In genomic region chr1:87953732-87954344, GRCh38 we compare ENCODE assay signal across 8 cellular contexts.
A peak's percentile ranks its signal among the peaks of the same experiment; 100 is the strongest.
DNase-seq lines count a peak whose midpoint lies in the region; ATAC-seq and TF ChIP-seq lines count a peak whose summit lies in the region.

No MANE protein-coding gene starts in this region.

- peaks cover 19% of the 10 kb centered on the region for H3K27me3 Mint-ChIP-seq in activated CD4-positive, alpha-beta memory T cell treated with anti-CD3 and anti-CD28 coated beads for 36 hours
- H3K27me3 Mint-ChIP-seq in mesothelial cell of epicardium (ENCODE audit: low read depth) = no peaks in the 10 kb centered on the region

- POLR2A ChIA-PET in activated CD4-positive, alpha-beta memory T cell treated with anti-CD3 and anti-CD28 coated beads for 36 hours (lab: Charles Lee) = no interaction called here

- H3K9me3 Mint-ChIP-seq in activated CD4-positive, alpha-beta memory T cell treated with anti-CD3 and anti-CD28 coated beads for 36 hours = no peaks in the 10 kb centered on the region
- H3K9me3 Mint-ChIP-seq in mesothelial cell of epicardium = no peaks in the 10 kb centered on the region

- DNase-seq in AG09319 (ENCODE audit: extremely low read depth, low read depth) = peak; percentile 28
- peak; percentile 73 for DNase-seq in NCI-H69 (lab: John Stamatoyannopoulos, UW)
- peak; percentile 62 for DNase-seq in activated CD4-positive, alpha-beta memory T cell treated with anti-CD3 and anti-CD28 coated beads for 36 hours
- peak; percentile 41 for DNase-seq in effector CD8-positive, alpha-beta T cell (lab: John Stamatoyannopoulos, UW)
- DNase-seq in mesothelial cell of epicardium (ENCODE audit: low spot score in 2 of 2, unreplicated experiment in 2 of 2) = peak in 1 of 2 experiments; percentile 63
- DNase-seq in stimulated activated CD8-positive, alpha-beta memory T cell treated with anti-CD3 and anti-CD28 coated beads, Interleukin-7, amount 100 ng/mL, for 1 hour (ENCODE audit: low read depth in 2 of 2) = peak; percentile 12 to 30

- ATAC-seq in GM19023 (IDR thresholded peaks at IDR 0.05; ENCODE audit: unreplicated experiment) = peak; percentile 85
- ATAC-seq in HG03439 (IDR thresholded peaks at IDR 0.05; ENCODE audit: unreplicated experiment) = peak; percentile 75

- CTCF ChIA-PET in activated CD4-positive, alpha-beta memory T cell treated with anti-CD3 and anti-CD28 coated beads for 36 hours (lab: Charles Lee) = interaction anchor here (0.7 to 4.0 kb wide), 20 partner anchors 9 to 822 kb away, joined by 3 to 56 read pairs (median 4); no protein-coding TSS in a partner anchor

- peak; percentile 89 for TF ChIP-seq CTCF in AG09319 (IDR thresholded peaks at IDR 0.05; ENCODE audit: low read depth, low read length)
- TF ChIP-seq CTCF in mesothelial cell of epicardium (IDR thresholded peaks at IDR 0.05; ENCODE audit: unreplicated experiment) = peak; percentile 66

- H3K4me3 Mint-ChIP-seq in activated CD4-positive, alpha-beta memory T cell treated with anti-CD3 and anti-CD28 coated beads for 36 hours = no peak overlapping the region
- no peak overlapping the region for H3K4me3 Mint-ChIP-seq in mesothelial cell of epicardium

- no peak overlapping the region for H3K27ac Mint-ChIP-seq in activated CD4-positive, alpha-beta memory T cell treated with anti-CD3 and anti-CD28 coated beads for 36 hours
- no peak overlapping the region for H3K27ac Mint-ChIP-seq in mesothelial cell of epicardium

- no peaks in the 10 kb centered on the region for H3K4me1 Mint-ChIP-seq in activated CD4-positive, alpha-beta memory T cell treated with anti-CD3 and anti-CD28 coated beads for 36 hours (ENCODE audit: low read depth)
- H3K4me1 Mint-ChIP-seq in mesothelial cell of epicardium = peaks cover 25% of the 10 kb centered on the region

- no peaks in the 10 kb centered on the region for H3K36me3 Mint-ChIP-seq in activated CD4-positive, alpha-beta memory T cell treated with anti-CD3 and anti-CD28 coated beads for 36 hours
- no peaks in the 10 kb centered on the region for H3K36me3 Mint-ChIP-seq in mesothelial cell of epicardium

- intact Hi-C loops in activated CD4-positive, alpha-beta memory T cell treated with anti-CD3 and anti-CD28 coated beads for 36 hours (cut with micrococcal nuclease) = loop anchor here (1.0 to 2.0 kb wide), 3 partner anchors 628 to 823 kb away; no protein-coding TSS in a partner anchor
